14 cellular contexts compared by ENCODE assay signal in the genomic region with DNA sequence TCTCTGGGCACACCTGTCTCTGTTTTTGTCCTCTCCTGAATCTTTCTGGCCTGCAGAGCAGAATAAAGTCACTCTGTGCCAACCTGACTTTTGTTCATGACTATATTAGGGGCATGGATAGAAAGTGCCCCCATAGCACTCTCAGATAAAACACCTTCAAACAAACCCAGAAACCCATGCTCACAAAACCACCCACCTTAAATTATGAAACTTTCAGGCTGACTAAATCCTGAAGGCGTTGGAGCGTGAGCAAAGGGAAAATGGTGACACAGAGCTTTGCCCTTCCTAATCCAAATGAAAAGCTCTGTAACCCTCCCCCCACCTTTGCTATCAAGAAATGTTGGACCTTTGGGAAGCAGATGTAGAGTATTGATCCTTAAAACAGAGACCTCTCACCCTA.
DNase-seq lines count a peak whose midpoint lies in the region; ATAC-seq and TF ChIP-seq lines count a peak whose summit lies in the region.
"Had no signal": no experiment of that assay in that cellular context is flagged by ENCODE, and none has a peak within 500 bp of the region (broad histone marks: within the 10 kb centered on the region; RNA-seq: fewer than 3 reads in every experiment).

No MANE protein-coding gene starts in this region.

- no peaks in the 10 kb centered on the region for H3K36me3 Mint-ChIP-seq in stimulated activated naive B cell treated with anti-CD40 and anti-IgM and Interleukin-4, amounts not matched to agents 10 μg/mL and 1 μg/mL and 100 μg/mL, for 72 hours

- H3K27ac ChIP-seq in heart right ventricle: peak overlapping the region in 6 of 10 donors; percentile 3 to 65 (median 40)
- H3K27ac ChIP-seq in iPS-20b (ENCODE audit: low read length): no peak overlapping the region
- H3K27ac ChIP-seq in stomach: peak overlapping the region; percentile 51 to 74 (median 73)

- TF ChIP-seq POLR2A in stomach (IDR thresholded peaks at IDR 0.05): no peak

- WGBS in heart right ventricle, 2 donors: 96 to 98% methylated on average over 2 of the region's 2 CpGs
- WGBS in stomach, 5 donors: 78 to 95% (median 89%) methylated on average over 2 of the region's 2 CpGs

- H3K9me3 Mint-ChIP-seq in stimulated activated naive B cell treated with anti-CD40 and anti-IgM and Interleukin-4, amounts not matched to agents 10 μg/mL and 1 μg/mL and 100 μg/mL, for 72 hours: no peaks in the 10 kb centered on the region

- H3K4me1 Mint-ChIP-seq in stimulated activated naive B cell treated with anti-CD40 and anti-IgM and Interleukin-4, amounts not matched to agents 10 μg/mL and 1 μg/mL and 100 μg/mL, for 72 hours: peaks cover 5 to 16% of the 10 kb centered on the region in 2 donors

- no peak overlapping the region for H3K4me3 ChIP-seq in heart right ventricle
- no peak overlapping the region for H3K4me3 ChIP-seq in iPS-20b (ENCODE audit: low read length)
- H3K4me3 ChIP-seq in stomach: no peak overlapping the region
- H3K4me3 ChIP-seq: mucosa of descending colon had no signal

- TF ChIP-seq CTCF in heart right ventricle (IDR thresholded peaks at IDR 0.05) (no peak), stomach (IDR thresholded peaks at IDR 0.05) (no peak)

- no peak overlapping the region for H3K4me3 Mint-ChIP-seq in stimulated activated naive B cell treated with anti-CD40 and anti-IgM and Interleukin-4, amounts not matched to agents 10 μg/mL and 1 μg/mL and 100 μg/mL, for 72 hours

- intact Hi-C loops in heart right ventricle (cut with DNase I): loop anchor here in 4 of 10 donors (5.0 to 10.0 kb wide), 4 partner anchors 60 to 288 kb away; no protein-coding TSS in a partner anchor
- intact Hi-C loops in left cardiac atrium (cut with DNase I): loop anchor here in 1 of 2 donors (10.0 kb wide), 1 partner anchor 288 kb away; no protein-coding TSS in a partner anchor
- intact Hi-C loops in stomach (cut with DNase I; ENCODE audit: low total_unique reads): no loop called here

- TF ChIP-seq EP300 in stomach (IDR thresholded peaks at IDR 0.05): no peak

- in situ Hi-C loops in SK-MEL-5 (cut with HindIII; ENCODE audit: low pct_unique_long_range_greater_than_20kb, low sequenced_read_pairs): no loop called here

- H3K27me3 Mint-ChIP-seq in stimulated activated naive B cell treated with anti-CD40 and anti-IgM and Interleukin-4, amounts not matched to agents 10 μg/mL and 1 μg/mL and 100 μg/mL, for 72 hours: no peaks in the 10 kb centered on the region

- H3K36me3 ChIP-seq in heart right ventricle (no peaks in the 10 kb centered on the region), iPS-20b (ENCODE audit: insufficient read depth, low read depth, low read length) (no peaks in the 10 kb centered on the region), stomach (no peaks in the 10 kb centered on the region)

- H3K27me3 ChIP-seq in heart right ventricle (no peaks in the 10 kb centered on the region), iPS-20b (ENCODE audit: insufficient read depth, low read length) (no peaks in the 10 kb centered on the region), stomach (no peaks in the 10 kb centered on the region)

- no peak overlapping the region for H3K27ac Mint-ChIP-seq in stimulated activated naive B cell treated with anti-CD40 and anti-IgM and Interleukin-4, amounts not matched to agents 10 μg/mL and 1 μg/mL and 100 μg/mL, for 72 hours

- ATAC-seq in heart right ventricle: no peak
- ATAC-seq in left cardiac atrium: no peak
- ATAC-seq in stimulated activated naive B cell treated with anti-CD40 and anti-IgM and Interleukin-4, amounts not matched to agents 10 μg/mL and 1 μg/mL and 100 μg/mL, for 72 hours (replicated peaks): no peak
- ATAC-seq in GM18868 (IDR thresholded peaks at IDR 0.05; ENCODE audit: unreplicated experiment): no peak
- ATAC-seq: mucosa of descending colon had no signal

- H3K4me1 ChIP-seq in heart right ventricle: peaks cover 6 to 70% (median 53%) of the 10 kb centered on the region in 9 donors
- peaks cover 73% of the 10 kb centered on the region for H3K4me1 ChIP-seq in iPS-20b (ENCODE audit: insufficient read depth, low read length)
- peaks cover 35 to 83% (median 54%) of the 10 kb centered on the region in 4 donors for H3K4me1 ChIP-seq in stomach

- DNase-seq in heart right ventricle (no peak), left cardiac atrium (no peak), SK-MEL-5 (ENCODE audit: low read depth, low spot score) (peak; percentile 25), stomach (no peak), T1000 (lab: John Stamatoyannopoulos, UW) (no peak)
- DNase-seq in stimulated activated naive B cell treated with anti-CD40 and anti-IgM and Interleukin-4, amounts not matched to agents 10 μg/mL and 1 μg/mL and 100 μg/mL, for 72 hours: no peak
- DNase-seq: activated CD4-positive, alpha-beta T cell treated with anti-CD3 and anti-CD28 coated beads for 48 hours; KBM-7; mucosa of descending colon; NCI-H1048; NCI-H526 treated with DMSO at 0.1 percent for 48 hours; OCI-M1 had no signal

- H3K9ac ChIP-seq in iPS-20b (ENCODE audit: low read depth, low read length): peak overlapping the region; percentile 18; the same call in 1 of the 2 replicates

- no peaks in the 10 kb centered on the region for H3K9me3 ChIP-seq in heart right ventricle
- H3K9me3 ChIP-seq in iPS-20b (ENCODE audit: insufficient read depth, low read depth, low read length): no peaks in the 10 kb centered on the region
- H3K9me3 ChIP-seq in stomach: no peaks in the 10 kb centered on the region
- H3K9me3 ChIP-seq: mucosa of descending colon had no signal
